Comparison of ENCODE assay signal across 1 cellular context in the genomic region with DNA sequence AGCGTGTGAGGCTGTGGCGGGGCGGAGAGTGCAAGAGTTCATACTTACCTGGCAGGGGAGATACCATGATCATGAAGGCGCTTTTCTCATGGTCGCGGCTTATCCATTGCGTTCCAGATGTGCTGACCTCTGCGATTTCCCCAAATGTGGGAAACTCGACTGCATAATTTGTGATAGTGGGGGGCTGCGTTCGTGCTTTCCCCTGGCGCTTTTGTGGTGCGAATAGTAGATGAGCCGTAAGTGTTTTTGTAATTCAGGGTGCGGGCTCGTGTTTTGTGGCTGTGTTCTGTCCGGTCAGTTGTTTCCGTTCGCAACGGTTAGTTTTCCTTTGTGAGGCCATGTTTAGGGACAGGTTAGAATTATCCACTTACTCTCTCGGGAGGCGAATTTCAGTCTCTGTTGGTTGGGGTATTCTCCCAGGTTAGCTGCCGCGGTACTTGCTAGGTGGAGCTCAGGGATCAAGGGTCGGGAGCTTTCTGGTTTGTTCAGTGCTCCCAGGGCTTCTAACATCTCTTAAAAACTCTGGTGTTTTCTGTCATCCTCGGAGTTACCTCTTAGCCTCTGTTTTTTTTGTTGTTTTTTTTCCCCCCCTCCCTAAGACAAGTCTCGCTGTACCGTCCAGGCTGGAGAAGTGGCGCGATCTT.
A peak's percentile ranks its signal among the peaks of the same experiment; 100 is the strongest.
TF ChIP-seq lines count a peak whose summit lies in the region.

No MANE protein-coding gene starts in this region.

TF ChIP-seq in H1, 55 proteins besides CTCF, POLR2A, EP300 and RAD21:
- TF ChIP-seq TEAD4 (IDR thresholded peaks at IDR 0.05; ENCODE audit: low read depth, low read length) (0 out of 2 replicates have a peak, but pooled peaks have one; percentile 5), TBP (IDR thresholded peaks at IDR 0.05; ENCODE audit: low read depth, low read length) (peak; percentile 95), BCL11A (IDR thresholded peaks at IDR 0.05; ENCODE audit: low read depth in 2 of 2, low read length in 2 of 2) (peak; percentile 2 to 87), SP4 (IDR thresholded peaks at IDR 0.05; ENCODE audit: low read length) (peak; percentile 92; the same call in 1 of the 2 replicates), YY1 (IDR thresholded peaks at IDR 0.05; ENCODE audit: low read depth, low read length) (peak; percentile 79), SP1 (IDR thresholded peaks at IDR 0.05; ENCODE audit: low read depth, low read length) (peak; percentile 90), EGR1 (IDR thresholded peaks at IDR 0.05; ENCODE audit: borderline replicate concordance, low read depth, low read length) (peak; percentile 90), POU5F1 (IDR thresholded peaks at IDR 0.05; ENCODE audit: low read depth, low read length) (peak; percentile 84), HDAC6 (IDR thresholded peaks at IDR 0.05; ENCODE audit: low read depth, low read length) (peak; percentile 55), HDAC2 (IDR thresholded peaks at IDR 0.05; ENCODE audit: borderline replicate concordance in 1 of 2, low read depth in 2 of 2, low read length in 2 of 2) (peak; percentile 90 to 100), BRCA1 (IDR thresholded peaks at IDR 0.05; ENCODE audit: low read depth, low read length) (peak; percentile 6; the same call in 1 of the 2 replicates), POLR2AphosphoS5 (IDR thresholded peaks at IDR 0.05; ENCODE audit: low read depth, low read length) (peak; percentile 97), TAF7 (optimal IDR thresholded peaks at IDR 0.05; ENCODE audit: borderline replicate concordance, low read depth, low read length) (peak; percentile 99), TCF12 (IDR thresholded peaks at IDR 0.05; ENCODE audit: low read depth, low read length) (peak; percentile 88; the same call in 1 of the 2 replicates), SIN3A (conservative IDR thresholded peaks at IDR 0.05 in 1 of 2, IDR thresholded peaks at IDR 0.05 in 1 of 2; ENCODE audit: low read depth in 1 of 2, low read length in 2 of 2) (peak in 1 of 2 experiments; percentile 82; a peak in 1 of 4 replicates), CHD2 (IDR thresholded peaks at IDR 0.05; ENCODE audit: low read length) (peak; percentile 57; the same call in 1 of the 2 replicates), BACH1 (IDR thresholded peaks at IDR 0.05; ENCODE audit: low read length) (peak; percentile 92), MAFK (IDR thresholded peaks at IDR 0.05; ENCODE audit: low read depth, low read length) (peak; percentile 90), CREB1 (IDR thresholded peaks at IDR 0.05) (peak; percentile 71), PHF8 (conservative IDR thresholded peaks at IDR 0.05; ENCODE audit: low read depth, low read length) (0 out of 2 replicates have a peak, but pooled peaks have one; percentile 17), GTF2F1 (IDR thresholded peaks at IDR 0.05; ENCODE audit: borderline replicate concordance, low read depth, low read length) (peak; percentile 98)
- TF ChIP-seq, protein P1, sequence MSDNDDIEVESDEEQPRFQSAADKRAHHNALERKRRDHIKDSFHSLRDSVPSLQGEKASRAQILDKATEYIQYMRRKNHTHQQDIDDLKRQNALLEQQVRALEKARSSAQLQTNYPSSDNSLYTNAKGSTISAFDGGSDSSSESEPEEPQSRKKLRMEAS (IDR thresholded peaks at IDR 0.05) = peak; percentile 19; the same call in 1 of the 2 replicates
- TF ChIP-seq, protein P2, sequence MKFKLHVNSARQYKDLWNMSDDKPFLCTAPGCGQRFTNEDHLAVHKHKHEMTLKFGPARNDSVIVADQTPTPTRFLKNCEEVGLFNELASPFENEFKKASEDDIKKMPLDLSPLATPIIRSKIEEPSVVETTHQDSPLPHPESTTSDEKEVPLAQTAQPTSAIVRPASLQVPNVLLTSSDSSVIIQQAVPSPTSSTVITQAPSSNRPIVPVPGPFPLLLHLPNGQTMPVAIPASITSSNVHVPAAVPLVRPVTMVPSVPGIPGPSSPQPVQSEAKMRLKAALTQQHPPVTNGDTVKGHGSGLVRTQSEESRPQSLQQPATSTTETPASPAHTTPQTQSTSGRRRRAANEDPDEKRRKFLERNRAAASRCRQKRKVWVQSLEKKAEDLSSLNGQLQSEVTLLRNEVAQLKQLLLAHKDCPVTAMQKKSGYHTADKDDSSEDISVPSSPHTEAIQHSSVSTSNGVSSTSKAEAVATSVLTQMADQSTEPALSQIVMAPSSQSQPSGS (IDR thresholded peaks at IDR 0.05; ENCODE audit: low read length) = peak; percentile 96
- TF ChIP-seq, protein P3, sequence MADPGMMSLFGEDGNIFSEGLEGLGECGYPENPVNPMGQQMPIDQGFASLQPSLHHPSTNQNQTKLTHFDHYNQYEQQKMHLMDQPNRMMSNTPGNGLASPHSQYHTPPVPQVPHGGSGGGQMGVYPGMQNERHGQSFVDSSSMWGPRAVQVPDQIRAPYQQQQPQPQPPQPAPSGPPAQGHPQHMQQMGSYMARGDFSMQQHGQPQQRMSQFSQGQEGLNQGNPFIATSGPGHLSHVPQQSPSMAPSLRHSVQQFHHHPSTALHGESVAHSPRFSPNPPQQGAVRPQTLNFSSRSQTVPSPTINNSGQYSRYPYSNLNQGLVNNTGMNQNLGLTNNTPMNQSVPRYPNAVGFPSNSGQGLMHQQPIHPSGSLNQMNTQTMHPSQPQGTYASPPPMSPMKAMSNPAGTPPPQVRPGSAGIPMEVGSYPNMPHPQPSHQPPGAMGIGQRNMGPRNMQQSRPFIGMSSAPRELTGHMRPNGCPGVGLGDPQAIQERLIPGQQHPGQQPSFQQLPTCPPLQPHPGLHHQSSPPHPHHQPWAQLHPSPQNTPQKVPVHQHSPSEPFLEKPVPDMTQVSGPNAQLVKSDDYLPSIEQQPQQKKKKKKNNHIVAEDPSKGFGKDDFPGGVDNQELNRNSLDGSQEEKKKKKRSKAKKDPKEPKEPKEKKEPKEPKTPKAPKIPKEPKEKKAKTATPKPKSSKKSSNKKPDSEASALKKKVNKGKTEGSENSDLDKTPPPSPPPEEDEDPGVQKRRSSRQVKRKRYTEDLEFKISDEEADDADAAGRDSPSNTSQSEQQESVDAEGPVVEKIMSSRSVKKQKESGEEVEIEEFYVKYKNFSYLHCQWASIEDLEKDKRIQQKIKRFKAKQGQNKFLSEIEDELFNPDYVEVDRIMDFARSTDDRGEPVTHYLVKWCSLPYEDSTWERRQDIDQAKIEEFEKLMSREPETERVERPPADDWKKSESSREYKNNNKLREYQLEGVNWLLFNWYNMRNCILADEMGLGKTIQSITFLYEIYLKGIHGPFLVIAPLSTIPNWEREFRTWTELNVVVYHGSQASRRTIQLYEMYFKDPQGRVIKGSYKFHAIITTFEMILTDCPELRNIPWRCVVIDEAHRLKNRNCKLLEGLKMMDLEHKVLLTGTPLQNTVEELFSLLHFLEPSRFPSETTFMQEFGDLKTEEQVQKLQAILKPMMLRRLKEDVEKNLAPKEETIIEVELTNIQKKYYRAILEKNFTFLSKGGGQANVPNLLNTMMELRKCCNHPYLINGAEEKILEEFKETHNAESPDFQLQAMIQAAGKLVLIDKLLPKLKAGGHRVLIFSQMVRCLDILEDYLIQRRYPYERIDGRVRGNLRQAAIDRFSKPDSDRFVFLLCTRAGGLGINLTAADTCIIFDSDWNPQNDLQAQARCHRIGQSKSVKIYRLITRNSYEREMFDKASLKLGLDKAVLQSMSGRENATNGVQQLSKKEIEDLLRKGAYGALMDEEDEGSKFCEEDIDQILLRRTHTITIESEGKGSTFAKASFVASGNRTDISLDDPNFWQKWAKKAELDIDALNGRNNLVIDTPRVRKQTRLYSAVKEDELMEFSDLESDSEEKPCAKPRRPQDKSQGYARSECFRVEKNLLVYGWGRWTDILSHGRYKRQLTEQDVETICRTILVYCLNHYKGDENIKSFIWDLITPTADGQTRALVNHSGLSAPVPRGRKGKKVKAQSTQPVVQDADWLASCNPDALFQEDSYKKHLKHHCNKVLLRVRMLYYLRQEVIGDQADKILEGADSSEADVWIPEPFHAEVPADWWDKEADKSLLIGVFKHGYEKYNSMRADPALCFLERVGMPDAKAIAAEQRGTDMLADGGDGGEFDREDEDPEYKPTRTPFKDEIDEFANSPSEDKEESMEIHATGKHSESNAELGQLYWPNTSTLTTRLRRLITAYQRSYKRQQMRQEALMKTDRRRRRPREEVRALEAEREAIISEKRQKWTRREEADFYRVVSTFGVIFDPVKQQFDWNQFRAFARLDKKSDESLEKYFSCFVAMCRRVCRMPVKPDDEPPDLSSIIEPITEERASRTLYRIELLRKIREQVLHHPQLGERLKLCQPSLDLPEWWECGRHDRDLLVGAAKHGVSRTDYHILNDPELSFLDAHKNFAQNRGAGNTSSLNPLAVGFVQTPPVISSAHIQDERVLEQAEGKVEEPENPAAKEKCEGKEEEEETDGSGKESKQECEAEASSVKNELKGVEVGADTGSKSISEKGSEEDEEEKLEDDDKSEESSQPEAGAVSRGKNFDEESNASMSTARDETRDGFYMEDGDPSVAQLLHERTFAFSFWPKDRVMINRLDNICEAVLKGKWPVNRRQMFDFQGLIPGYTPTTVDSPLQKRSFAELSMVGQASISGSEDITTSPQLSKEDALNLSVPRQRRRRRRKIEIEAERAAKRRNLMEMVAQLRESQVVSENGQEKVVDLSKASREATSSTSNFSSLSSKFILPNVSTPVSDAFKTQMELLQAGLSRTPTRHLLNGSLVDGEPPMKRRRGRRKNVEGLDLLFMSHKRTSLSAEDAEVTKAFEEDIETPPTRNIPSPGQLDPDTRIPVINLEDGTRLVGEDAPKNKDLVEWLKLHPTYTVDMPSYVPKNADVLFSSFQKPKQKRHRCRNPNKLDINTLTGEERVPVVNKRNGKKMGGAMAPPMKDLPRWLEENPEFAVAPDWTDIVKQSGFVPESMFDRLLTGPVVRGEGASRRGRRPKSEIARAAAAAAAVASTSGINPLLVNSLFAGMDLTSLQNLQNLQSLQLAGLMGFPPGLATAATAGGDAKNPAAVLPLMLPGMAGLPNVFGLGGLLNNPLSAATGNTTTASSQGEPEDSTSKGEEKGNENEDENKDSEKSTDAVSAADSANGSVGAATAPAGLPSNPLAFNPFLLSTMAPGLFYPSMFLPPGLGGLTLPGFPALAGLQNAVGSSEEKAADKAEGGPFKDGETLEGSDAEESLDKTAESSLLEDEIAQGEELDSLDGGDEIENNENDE (IDR thresholded peaks at IDR 0.05; ENCODE audit: insufficient replicate concordance, low read length) = peak; percentile 33
